Comparison of ENCODE assay signal across 10 cellular contexts in the genomic region with DNA sequence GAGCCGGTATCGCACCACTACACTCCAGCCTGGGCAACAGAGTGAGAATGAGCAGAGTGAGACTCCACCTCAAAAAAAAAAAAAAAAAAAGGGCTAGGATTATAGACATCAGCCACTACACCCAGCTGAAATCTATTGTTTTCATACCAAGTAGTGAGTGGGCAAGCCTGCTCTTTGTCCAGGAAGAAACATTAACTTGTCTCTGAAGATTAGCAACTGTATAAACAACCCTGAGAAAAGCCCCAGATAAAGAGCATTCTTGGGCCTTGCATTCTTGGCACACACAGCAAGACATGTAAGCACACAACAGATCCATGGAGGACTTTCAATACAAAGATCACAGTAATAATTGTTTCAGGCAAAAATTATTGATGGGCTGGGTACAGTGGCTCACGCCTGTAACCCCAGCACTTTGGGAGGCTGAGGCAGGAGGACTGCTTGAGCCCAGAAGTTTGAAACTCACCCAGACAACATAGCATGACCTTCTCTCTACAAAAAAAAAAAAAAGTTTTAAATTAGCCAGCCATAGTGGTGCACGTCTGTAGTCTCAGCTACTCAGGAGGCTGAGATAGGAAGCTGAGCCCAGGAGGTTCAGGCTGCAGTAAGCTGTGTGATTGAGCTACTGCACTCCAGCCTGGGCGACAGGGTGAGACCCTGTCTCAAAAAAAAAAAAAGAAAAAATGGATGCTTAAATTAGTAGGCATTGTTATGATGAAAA. TPM values are rescaled to one million over a fixed set of nuclear protein-coding genes. Genes with fewer than 3 reads are reported as not detected.
DNase-seq lines count a peak whose midpoint lies in the region; ATAC-seq and TF ChIP-seq lines count a peak whose summit lies in the region.
"Had no signal": no experiment of that assay in that cellular context is flagged by ENCODE, and none has a peak within 500 bp of the region (broad histone marks: within the 10 kb centered on the region; RNA-seq: fewer than 3 reads in every experiment).

No MANE protein-coding gene starts in this region.

- peak overlapping the region; percentile 20 for H3K4me3 Mint-ChIP-seq in mesothelial cell of epicardium
- no peak overlapping the region for H3K4me3 Mint-ChIP-seq in activated T-cell treated with anti-CD3 and anti-CD28 coated beads, Interleukin-2, amount 50 U/mL, for 24 hours

- TF ChIP-seq CTCF in left ventricle myocardium inferior (IDR thresholded peaks at IDR 0.05; ENCODE audit: borderline replicate concordance) = no peak
- no peak for TF ChIP-seq CTCF in right atrium auricular region (IDR thresholded peaks at IDR 0.05)
- no peak for TF ChIP-seq CTCF in mesothelial cell of epicardium (IDR thresholded peaks at IDR 0.05; ENCODE audit: unreplicated experiment)

- no peak for ATAC-seq in GM18868 (IDR thresholded peaks at IDR 0.05; ENCODE audit: unreplicated experiment)
- ATAC-seq in HG03432 (IDR thresholded peaks at IDR 0.05; ENCODE audit: unreplicated experiment) = no peak

- peak overlapping the region; percentile 99 for H3K27ac Mint-ChIP-seq in mesothelial cell of epicardium
- no peak overlapping the region for H3K27ac Mint-ChIP-seq in activated T-cell treated with anti-CD3 and anti-CD28 coated beads, Interleukin-2, amount 50 U/mL, for 24 hours

- H3K4me1 Mint-ChIP-seq in mesothelial cell of epicardium = peaks cover 32% of the 10 kb centered on the region
- H3K4me1 Mint-ChIP-seq in activated T-cell treated with anti-CD3 and anti-CD28 coated beads, Interleukin-2, amount 50 U/mL, for 24 hours (ENCODE audit: low read depth) = peaks cover 18% of the 10 kb centered on the region

- peak overlapping the region; percentile 30 for H3K27ac ChIP-seq in left ventricle myocardium inferior (replicated peaks)
- H3K27ac ChIP-seq in right atrium auricular region = peak overlapping the region in 1 of 2 donors; percentile 16

- DNase-seq in left ventricle myocardium inferior (no peak), right atrium auricular region (ENCODE audit: low spot score) (no peak), dermis blood vessel endothelial cell (peak; percentile 95), mesothelial cell of epicardium (ENCODE audit: low spot score in 2 of 2, unreplicated experiment in 2 of 2) (no peak), ureter (ENCODE audit: low spot score) (no peak)
- no peak for DNase-seq in activated T-cell treated with anti-CD3 and anti-CD28 coated beads, Interleukin-2, amount 50 U/mL, for 24 hours
- DNase-seq: activated gamma-delta T cell, BE2C had no signal

- no peaks in the 10 kb centered on the region for H3K27me3 ChIP-seq in left ventricle myocardium inferior (ENCODE audit: low read depth)
- no peaks in the 10 kb centered on the region for H3K27me3 ChIP-seq in right atrium auricular region
- H3K27me3 ChIP-seq: BE2C had no signal

- H3K4me3 ChIP-seq in left ventricle myocardium inferior (no peak overlapping the region), right atrium auricular region (no peak overlapping the region)

- intact Hi-C loops in left ventricle myocardium inferior (cut with micrococcal nuclease) = no loop called here

- no peaks in the 10 kb centered on the region for H3K9me3 Mint-ChIP-seq in mesothelial cell of epicardium
- no peaks in the 10 kb centered on the region for H3K9me3 Mint-ChIP-seq in activated T-cell treated with anti-CD3 and anti-CD28 coated beads, Interleukin-2, amount 50 U/mL, for 24 hours

- peaks cover 7% of the 10 kb centered on the region for H3K36me3 ChIP-seq in left ventricle myocardium inferior
- H3K36me3 ChIP-seq in right atrium auricular region = no peaks in the 10 kb centered on the region

- peaks cover 48% of the 10 kb centered on the region for H3K4me1 ChIP-seq in left ventricle myocardium inferior
- H3K4me1 ChIP-seq in right atrium auricular region = peaks cover 0 to 29% of the 10 kb centered on the region in 2 donors
- H3K4me1 ChIP-seq: BE2C had no signal

- no peaks in the 10 kb centered on the region for H3K9me3 ChIP-seq in left ventricle myocardium inferior (replicated peaks)
- no peaks in the 10 kb centered on the region for H3K9me3 ChIP-seq in right atrium auricular region
- H3K9me3 ChIP-seq: BE2C had no signal

- peaks cover 6% of the 10 kb centered on the region for H3K36me3 Mint-ChIP-seq in mesothelial cell of epicardium
- peaks cover 37% of the 10 kb centered on the region for H3K36me3 Mint-ChIP-seq in activated T-cell treated with anti-CD3 and anti-CD28 coated beads, Interleukin-2, amount 50 U/mL, for 24 hours (ENCODE audit: low read depth)

- no peaks in the 10 kb centered on the region for H3K27me3 Mint-ChIP-seq in mesothelial cell of epicardium (ENCODE audit: low read depth)
- no peaks in the 10 kb centered on the region for H3K27me3 Mint-ChIP-seq in activated T-cell treated with anti-CD3 and anti-CD28 coated beads, Interleukin-2, amount 50 U/mL, for 24 hours

RNA-seq across cellular contexts. Expression of a gene that starts 4.4 kb away (rescaled TPM):
- total RNA-seq in left ventricle myocardium inferior (12.9 TPM), right atrium auricular region (10 to 100 TPM in 1 of 2 donors, 1 to 10 TPM in 1; 8.0 to 11.6 TPM), dermis blood vessel endothelial cell (42.4 and 45.1 TPM in 2 replicates), mesothelial cell of epicardium (16.9 to 19.9 TPM (median 19.5 TPM) in 3 replicates), ureter (17.1 TPM)

RNA-seq across cellular contexts. Expression of a gene that starts 4.7 kb away (rescaled TPM):
- total RNA-seq in left ventricle myocardium inferior (67.6 TPM), right atrium auricular region (10 to 100 TPM; 39.3 to 68.1 TPM), dermis blood vessel endothelial cell (201 and 240 TPM in 2 replicates), mesothelial cell of epicardium (124 to 130 TPM (median 127 TPM) in 3 replicates), ureter (121 TPM)

RNA-seq across cellular contexts. Expression of a gene that starts 17.2 kb away (rescaled TPM):
- total RNA-seq in left ventricle myocardium inferior (33.5 TPM), right atrium auricular region (10 to 100 TPM; 31.7 to 54.9 TPM), dermis blood vessel endothelial cell (193 and 206 TPM in 2 replicates), mesothelial cell of epicardium (153 to 156 TPM (median 156 TPM) in 3 replicates), ureter (165 TPM)

RNA-seq across cellular contexts. Expression of a gene that starts 45.9 kb away (rescaled TPM):
- total RNA-seq in left ventricle myocardium inferior (21.4 TPM), right atrium auricular region (10 to 100 TPM; 11.7 to 27.3 TPM), dermis blood vessel endothelial cell (0.34 and 0.60 TPM in 2 replicates), mesothelial cell of epicardium (1.7 to 2.6 TPM (median 2.6 TPM) in 3 replicates), ureter (3.1 TPM)

RNA-seq across cellular contexts. Expression of a gene that starts 59.4 kb away (rescaled TPM):
- total RNA-seq in left ventricle myocardium inferior = 468 TPM
- 100 to 1,000 TPM; 439 to 485 TPM for total RNA-seq in right atrium auricular region
- 216 and 387 TPM in 2 replicates for total RNA-seq in dermis blood vessel endothelial cell
- 195 to 215 TPM (median 214 TPM) in 3 replicates for total RNA-seq in mesothelial cell of epicardium
- total RNA-seq in ureter = 283 TPM
